Comparison of ENCODE assay signal across 26 cellular contexts in the genomic region with DNA sequence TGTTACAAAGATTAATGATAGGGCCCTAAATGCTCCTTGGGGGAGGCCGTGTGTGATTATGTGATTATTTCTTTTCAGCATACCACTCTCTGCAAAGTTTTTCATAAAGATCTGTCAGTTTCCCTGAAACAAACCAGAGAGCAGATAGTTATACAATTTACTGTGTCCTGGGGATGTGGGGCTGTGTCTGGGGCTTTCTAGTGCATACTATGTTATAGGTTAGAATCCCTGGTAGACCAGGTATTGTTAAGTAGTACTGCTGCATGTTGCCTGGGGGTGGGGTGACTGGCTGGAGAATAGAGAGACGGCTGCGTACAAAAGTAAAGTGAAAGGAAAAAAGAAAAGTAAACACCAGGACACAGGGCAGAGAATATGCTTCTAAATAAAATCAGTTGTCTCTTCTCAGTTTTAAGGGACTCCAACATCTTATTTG. TPM values are rescaled to one million over a fixed set of nuclear protein-coding genes. Genes with fewer than 3 reads are reported as not detected.
DNase-seq lines count a peak whose midpoint lies in the region; ATAC-seq, FAIRE-seq and TF ChIP-seq lines count a peak whose summit lies in the region.
"Had no signal": no experiment of that assay in that cellular context is flagged by ENCODE, and none has a peak within 500 bp of the region (broad histone marks: within the 10 kb centered on the region; RNA-seq: fewer than 3 reads in every experiment).

No MANE protein-coding gene starts in this region.

- H3K36me3 ChIP-seq in GM23248 (ENCODE audit: low read depth) (no peaks in the 10 kb centered on the region), SJSA1 (no peaks in the 10 kb centered on the region; the same call in 1 of the 2 replicates), keratinocyte (ENCODE audit: control insufficient read depth in 2 of 2, extremely low read depth in 1 of 2, insufficient read depth in 2 of 2, low read length in 2 of 2) (no peaks in the 10 kb centered on the region), smooth muscle cell (ENCODE audit: low read depth) (no peaks in the 10 kb centered on the region), MM.1S (replicated peaks; ENCODE audit: insufficient read depth, low read length) (no peaks in the 10 kb centered on the region), body of pancreas (replicated peaks in 1 of 2; ENCODE audit: insufficient read depth in 1 of 2, low read depth in 2 of 2) (no peaks in the 10 kb centered on the region)
- H3K36me3 ChIP-seq: neutrophil, Peyer's patch had no signal

- peaks cover 6% of the 10 kb centered on the region for H3K4me1 Mint-ChIP-seq in stimulated activated effector memory CD8-positive, alpha-beta T cell treated with anti-CD3 and anti-CD28 coated beads, Interleukin-12 subunit alpha, Interleukin-12 subunit beta, amount 100 ng/mL, for 72 hours

- H3K79me2 ChIP-seq in GM23248 (ENCODE audit: insufficient read depth) (peaks cover 13% of the 10 kb centered on the region; the same call in 1 of the 2 replicates), keratinocyte (ENCODE audit: control insufficient read depth, insufficient read depth, low read length) (peaks cover 4% of the 10 kb centered on the region), smooth muscle cell (ENCODE audit: low read depth) (no peaks in the 10 kb centered on the region), MM.1S (ENCODE audit: low read length) (no peaks in the 10 kb centered on the region)

- no peaks in the 10 kb centered on the region for H3K27me3 ChIP-seq in GM23248 (replicated peaks; ENCODE audit: insufficient read depth)
- no peaks in the 10 kb centered on the region for H3K27me3 ChIP-seq in SJSA1 (replicated peaks)
- H3K27me3 ChIP-seq in keratinocyte (ENCODE audit: control insufficient read depth, extremely low read depth, insufficient read depth, low read length), result no peaks in the 10 kb centered on the region
- peaks cover 55% of the 10 kb centered on the region for H3K27me3 ChIP-seq in smooth muscle cell (ENCODE audit: low read depth)
- H3K27me3 ChIP-seq in MM.1S (replicated peaks; ENCODE audit: insufficient read depth, low read length), result no peaks in the 10 kb centered on the region
- H3K27me3 ChIP-seq in body of pancreas, result peaks cover 0 to 23% of the 10 kb centered on the region in 2 donors
- H3K27me3 ChIP-seq: Peyer's patch had no signal

- H3K4me2 ChIP-seq in GM23248 (ENCODE audit: unreplicated experiment), result peak overlapping the region; percentile 86
- peak overlapping the region; percentile 97 for H3K4me2 ChIP-seq in keratinocyte (ENCODE audit: control insufficient read depth, extremely low read depth, insufficient read depth, low read depth, low read length)
- no peak overlapping the region for H3K4me2 ChIP-seq in smooth muscle cell
- H3K4me2 ChIP-seq in MM.1S (ENCODE audit: low read depth, low read length), result no peak overlapping the region

- no peak overlapping the region for H3K4me3 Mint-ChIP-seq in stimulated activated effector memory CD8-positive, alpha-beta T cell treated with anti-CD3 and anti-CD28 coated beads, Interleukin-12 subunit alpha, Interleukin-12 subunit beta, amount 100 ng/mL, for 72 hours
- H3K4me3 Mint-ChIP-seq: H9; stimulated activated naive CD8-positive, alpha-beta T cell treated with anti-CD3 and anti-CD28 coated beads, Interleukin-15, Interleukin-2, amounts not matched to agents 100 ng/mL and 50 ng/mL, for 24 hours had no signal

- H2AFZ ChIP-seq in GM23248, result peak overlapping the region; percentile 66
- H2AFZ ChIP-seq in keratinocyte (ENCODE audit: control insufficient read depth, low read length), result peak overlapping the region; percentile 78
- H2AFZ ChIP-seq in smooth muscle cell (ENCODE audit: low read depth), result no peak overlapping the region
- H2AFZ ChIP-seq in MM.1S (ENCODE audit: low read length), result no peak overlapping the region

- dilution Hi-C loops in keratinocyte (cut with MboI; ENCODE audit: extremely low pct_ligation_motif_present, low sequenced_read_pairs), result no loop called here

- in situ Hi-C loops in GM23248 (cut with MboI), result loop anchor here (10.0 kb wide), 1 partner anchor 114 kb away; no protein-coding TSS in a partner anchor

- peak overlapping the region; percentile 39; the same call in 1 of the 2 replicates for H3K4me3 ChIP-seq in GM23248
- no peak overlapping the region for H3K4me3 ChIP-seq in SJSA1
- H3K4me3 ChIP-seq in keratinocyte (ENCODE audit: control insufficient read depth in 2 of 3, extremely low read depth in 1 of 3, insufficient read depth in 2 of 3, low read depth in 1 of 3, low read length in 3 of 3), result peak overlapping the region in 2 of 3 experiments; percentile 59 to 67
- H3K4me3 ChIP-seq in smooth muscle cell, result no peak overlapping the region
- no peak overlapping the region for H3K4me3 ChIP-seq in MM.1S (ENCODE audit: low read length)
- no peak overlapping the region for H3K4me3 ChIP-seq in body of pancreas
- H3K4me3 ChIP-seq: Peyer's patch had no signal

- no peak overlapping the region for H3K9ac ChIP-seq in GM23248
- H3K9ac ChIP-seq in keratinocyte (ENCODE audit: control insufficient read depth, extremely low read depth, insufficient read depth, low read length), result peak overlapping the region; percentile 73
- H3K9ac ChIP-seq in smooth muscle cell (ENCODE audit: low read depth), result no peak overlapping the region
- H3K9ac ChIP-seq in MM.1S (ENCODE audit: low read length), result no peak overlapping the region

- no peak for TF ChIP-seq POLR2A in body of pancreas (IDR thresholded peaks at IDR 0.05)

- TF ChIP-seq CTCF in keratinocyte (optimal IDR thresholded peaks at IDR 0.05 in 1 of 3, IDR thresholded peaks at IDR 0.05 in 1 of 3, conservative IDR thresholded peaks at IDR 0.05 in 1 of 3; ENCODE audit: extremely low read depth in 1 of 3, insufficient read depth in 2 of 3, low read length in 3 of 3) (no peak), smooth muscle cell (IDR thresholded peaks at IDR 0.05; ENCODE audit: borderline replicate concordance, insufficient read depth, poor library complexity, severe bottlenecking) (no peak), MM.1S (IDR thresholded peaks at IDR 0.05; ENCODE audit: low read length) (no peak), body of pancreas (IDR thresholded peaks at IDR 0.05) (no peak)

- H3K4me1 ChIP-seq in GM23248 (ENCODE audit: insufficient read depth) (peaks cover 9% of the 10 kb centered on the region; the same call in 1 of the 2 replicates), SJSA1 (replicated peaks) (peaks cover 32% of the 10 kb centered on the region), keratinocyte (ENCODE audit: control insufficient read depth, extremely low read depth, insufficient read depth, low read length) (peaks cover 55% of the 10 kb centered on the region), smooth muscle cell (ENCODE audit: low read depth) (peaks cover 14% of the 10 kb centered on the region), MM.1S (ENCODE audit: low read length) (no peaks in the 10 kb centered on the region), body of pancreas (peaks cover 22% of the 10 kb centered on the region)
- H3K4me1 ChIP-seq: Caco-2 had no signal

- no peak overlapping the region for H3K27ac Mint-ChIP-seq in stimulated activated effector memory CD8-positive, alpha-beta T cell treated with anti-CD3 and anti-CD28 coated beads, Interleukin-12 subunit alpha, Interleukin-12 subunit beta, amount 100 ng/mL, for 72 hours
- H3K27ac Mint-ChIP-seq: H9; stimulated activated naive CD8-positive, alpha-beta T cell treated with anti-CD3 and anti-CD28 coated beads, Interleukin-15, Interleukin-2, amounts not matched to agents 100 ng/mL and 50 ng/mL, for 24 hours had no signal

- H3K27ac ChIP-seq in GM23248 (no peak overlapping the region), SJSA1 (peak overlapping the region; percentile 5; the same call in 1 of the 2 replicates), keratinocyte (ENCODE audit: control insufficient read depth, insufficient read depth, low read length) (peak overlapping the region; percentile 91), smooth muscle cell (ENCODE audit: low read depth) (peak overlapping the region; percentile 4), MM.1S (ENCODE audit: low read length) (no peak overlapping the region), body of pancreas (no peak overlapping the region)
- H3K27ac ChIP-seq: neutrophil had no signal

- intact Hi-C loops in body of pancreas (cut with DNase I), result no loop called here

- no peaks in the 10 kb centered on the region for H4K20me1 ChIP-seq in GM23248 (ENCODE audit: insufficient read depth)
- no peaks in the 10 kb centered on the region for H4K20me1 ChIP-seq in keratinocyte (ENCODE audit: control insufficient read depth, extremely low read depth, insufficient read depth, low read length)
- H4K20me1 ChIP-seq in smooth muscle cell (ENCODE audit: low read depth), result no peaks in the 10 kb centered on the region
- H4K20me1 ChIP-seq in MM.1S (ENCODE audit: insufficient read depth, low read length), result no peaks in the 10 kb centered on the region

- 34 to 45% methylated on average over 3 of the region's 3 CpGs for whole genome bisulfite sequencing in GM23248 (ENCODE audit: low coverage in 1 of 2, low lambda C conversion rate in 2 of 2, missing lambda C conversion rate in 2 of 2), 2 experiments
- WGBS in smooth muscle cell (ENCODE audit: low lambda C conversion rate), result 71% methylated on average over 3 of the region's 3 CpGs
- 55 to 71% methylated on average over 3 of the region's 3 CpGs for WGBS in body of pancreas, 2 donors

- DNase-seq in GM23248, result no peak
- DNase-seq in SJSA1 (ENCODE audit: low read depth in 1 of 2, low spot score in 2 of 2), result no peak
- no peak for DNase-seq in keratinocyte (ENCODE audit: low read depth, low spot score)
- DNase-seq in smooth muscle cell (lab: John Stamatoyannopoulos, UW; ENCODE audit: unreplicated experiment), result no peak
- no peak for DNase-seq in MM.1S
- DNase-seq in stimulated activated effector memory CD8-positive, alpha-beta T cell treated with anti-CD3 and anti-CD28 coated beads, Interleukin-12 subunit alpha, Interleukin-12 subunit beta, amount 100 ng/mL, for 72 hours (ENCODE audit: low spot score in 2 of 2), result no peak
- DNase-seq in body of pancreas, result no peak
- DNase-seq: activated CD4-positive, alpha-beta T cell treated with anti-CD3 and anti-CD28 coated beads, Interleukin-2, amount 50 U/mL, for 1 hour; activated naive CD4-positive, alpha-beta T cell treated with Interleukin-2 at 50 U/mL for 16 hours; aorta; Caco-2; foreskin fibroblast; H9; kidney glomerular epithelial cell; midbrain; NCI-H2029 treated with DMSO at 0.1 percent for 48 hours; NCI-H526 treated with DMSO at 0.1 percent for 48 hours; Peyer's patch; right cardiac atrium had no signal

- no peaks in the 10 kb centered on the region for H3K9me3 ChIP-seq in GM23248 (ENCODE audit: low read depth)
- no peaks in the 10 kb centered on the region; the same call in 1 of the 2 replicates for H3K9me3 ChIP-seq in SJSA1 (replicated peaks)
- no peaks in the 10 kb centered on the region for H3K9me3 ChIP-seq in keratinocyte (ENCODE audit: control insufficient read depth, low read depth, low read length)
- no peaks in the 10 kb centered on the region for H3K9me3 ChIP-seq in smooth muscle cell (replicated peaks; ENCODE audit: low read depth)
- no peaks in the 10 kb centered on the region for H3K9me3 ChIP-seq in MM.1S (replicated peaks; ENCODE audit: insufficient read depth, low read length)
- H3K9me3 ChIP-seq in body of pancreas, result no peaks in the 10 kb centered on the region
- H3K9me3 ChIP-seq: Caco-2, neutrophil, Peyer's patch had no signal

- no peak for FAIRE-seq in keratinocyte (lab: Jason Lieb, UNC)
- FAIRE-seq: colon, endometrium, GM19239, TTC549 had no signal

- H3K36me3 Mint-ChIP-seq in stimulated activated effector memory CD8-positive, alpha-beta T cell treated with anti-CD3 and anti-CD28 coated beads, Interleukin-12 subunit alpha, Interleukin-12 subunit beta, amount 100 ng/mL, for 72 hours, result no peaks in the 10 kb centered on the region

- H3K9me2 ChIP-seq in GM23248 (ENCODE audit: insufficient read depth), result no peaks in the 10 kb centered on the region
- H3K9me2 ChIP-seq in MM.1S (replicated peaks; ENCODE audit: insufficient read depth, low read length), result no peaks in the 10 kb centered on the region

- H3F3A ChIP-seq in GM23248 (ENCODE audit: insufficient read depth), result peaks cover 5% of the 10 kb centered on the region; the same call in 1 of the 2 replicates
- H3F3A ChIP-seq in smooth muscle cell (ENCODE audit: low read depth), result no peaks in the 10 kb centered on the region
- no peaks in the 10 kb centered on the region for H3F3A ChIP-seq in MM.1S (ENCODE audit: insufficient read depth, low read length)

- H3K9me1 ChIP-seq in keratinocyte (ENCODE audit: control insufficient read depth, extremely low read depth, insufficient read depth, low read length), result peaks cover 3% of the 10 kb centered on the region

- no peaks in the 10 kb centered on the region for H3K9me3 Mint-ChIP-seq in stimulated activated effector memory CD8-positive, alpha-beta T cell treated with anti-CD3 and anti-CD28 coated beads, Interleukin-12 subunit alpha, Interleukin-12 subunit beta, amount 100 ng/mL, for 72 hours
- H3K9me3 Mint-ChIP-seq: H9; stimulated activated naive CD8-positive, alpha-beta T cell treated with anti-CD3 and anti-CD28 coated beads, Interleukin-15, Interleukin-2, amounts not matched to agents 100 ng/mL and 50 ng/mL, for 24 hours had no signal

- no peak for ATAC-seq in stimulated activated effector memory CD8-positive, alpha-beta T cell treated with anti-CD3 and anti-CD28 coated beads, Interleukin-12 subunit alpha, Interleukin-12 subunit beta, amount 100 ng/mL, for 72 hours
- no peak for ATAC-seq in body of pancreas

RNA-seq across cellular contexts. Expression of gene CCBE1, which starts 3.3 kb away (rescaled TPM):
- total RNA-seq in GM23248 (2014; rRNA removed; shearing (Covaris generic)), result 11.4 and 16.6 TPM in 2 replicates
- polyA plus RNA-seq in GM23248 (2016; fragmentation: Nextera tagmentation; extraction: Ambion mirVana) (33.6 and 38.2 TPM in 2 replicates), keratinocyte (12.9 to 26.6 TPM (median 20.1 TPM) in 3 replicates), smooth muscle cell (1.5 TPM in 1 of 2 replicates, not detected in the other)
- 5.1 and 6.6 TPM in 2 replicates for total RNA-seq in SJSA1 (2014; rRNA removed; shearing (Covaris generic))
- polyA plus RNA-seq in keratinocyte (2011; ENCODE audit: low read depth), result 0.74 TPM
- 6.8 and 9.6 TPM in 2 replicates for polyA plus RNA-seq in keratinocyte (2011; cell fraction: cytosol; rRNA removed)
- 14.8 and 15.8 TPM in 2 replicates for polyA plus RNA-seq in keratinocyte (2011; cell fraction: nucleus; rRNA removed)
- 2.0 and 22.9 TPM in 2 replicates for polyA plus RNA-seq in keratinocyte (2012; ENCODE audit: low replicate concordance)
- 16.6 to 28.4 TPM (median 25.3 TPM) in 3 replicates for polyA minus RNA-seq in keratinocyte
- 4.8 TPM for polyA minus RNA-seq in keratinocyte (2011; cell fraction: cytosol; rRNA and poly(A)+ RNA removed)
- 5.8 and 21.3 TPM in 2 replicates for polyA minus RNA-seq in keratinocyte (2011; cell fraction: nucleus; rRNA and poly(A)+ RNA removed)
- total RNA-seq in smooth muscle cell (under 0.01 and 3.1 TPM in 2 replicates), body of pancreas (1 to 10 TPM in 1 of 2 donors, under 1 TPM in 1; 0.99 to 4.4 TPM)
- total RNA-seq: G401 had no signal

Comparison
In these comparisons a context has a peak if more than half of its experiments do, and no peak if none do; other contexts are left out.
1. H2AFZ ChIP-seq: peak in GM23248 (single experiment) and keratinocyte (single experiment); none in smooth muscle cell (single experiment) and MM.1S (single experiment).
2. H3K27ac ChIP-seq: peak in SJSA1 (single experiment), keratinocyte (single experiment) and smooth muscle cell (single experiment); none in GM23248 (single experiment), MM.1S (single experiment) and body of pancreas (0 of 4).
3. H3K4me2 ChIP-seq: peak in GM23248 (single experiment) and keratinocyte (single experiment); none in smooth muscle cell (single experiment) and MM.1S (single experiment).
4. H3K4me3 ChIP-seq: peak in GM23248 (single experiment) and keratinocyte (2 of 3); none in SJSA1 (single experiment), smooth muscle cell (single experiment), MM.1S (single experiment) and body of pancreas (0 of 2).